In the genomic region with DNA sequence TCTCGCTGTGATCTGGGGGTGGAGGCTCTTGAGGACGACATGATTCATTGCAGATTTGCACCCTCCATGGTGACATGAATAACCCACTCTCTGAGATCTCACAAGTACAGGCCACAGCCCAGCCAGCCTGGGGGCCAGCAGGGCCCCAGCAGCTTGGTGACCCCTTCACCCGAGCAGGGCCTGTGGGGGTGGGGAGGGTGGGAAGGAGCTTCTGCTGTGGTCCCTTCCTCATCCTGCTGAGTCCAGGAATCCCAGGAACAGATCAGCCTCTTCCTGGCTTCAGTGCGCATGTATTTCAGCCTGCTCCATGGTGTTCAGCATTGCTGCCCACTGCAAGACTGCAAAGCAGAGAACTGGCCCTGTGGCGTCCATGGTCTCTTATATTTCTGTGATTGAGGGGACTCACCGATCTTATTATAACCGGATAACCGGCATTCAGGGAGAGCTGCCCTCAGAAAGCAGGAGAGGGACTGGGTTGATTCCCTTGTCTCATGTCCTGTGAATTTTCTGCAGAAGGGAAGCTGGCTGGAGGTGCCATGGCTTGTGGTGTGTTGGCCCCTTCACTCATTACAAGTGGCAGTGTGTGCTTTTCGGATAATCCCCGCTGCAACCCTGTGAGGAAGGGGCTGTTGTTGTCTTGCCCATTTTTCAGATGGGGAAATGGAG, we compare ENCODE assay signal across 1 cellular context.
TF ChIP-seq lines count a peak whose summit lies in the region.

No MANE protein-coding gene starts in this region.

TF ChIP-seq in liver, 16 proteins besides CTCF, POLR2A, EP300 and RAD21 (continued from another document):
- TF ChIP-seq, protein P1, sequence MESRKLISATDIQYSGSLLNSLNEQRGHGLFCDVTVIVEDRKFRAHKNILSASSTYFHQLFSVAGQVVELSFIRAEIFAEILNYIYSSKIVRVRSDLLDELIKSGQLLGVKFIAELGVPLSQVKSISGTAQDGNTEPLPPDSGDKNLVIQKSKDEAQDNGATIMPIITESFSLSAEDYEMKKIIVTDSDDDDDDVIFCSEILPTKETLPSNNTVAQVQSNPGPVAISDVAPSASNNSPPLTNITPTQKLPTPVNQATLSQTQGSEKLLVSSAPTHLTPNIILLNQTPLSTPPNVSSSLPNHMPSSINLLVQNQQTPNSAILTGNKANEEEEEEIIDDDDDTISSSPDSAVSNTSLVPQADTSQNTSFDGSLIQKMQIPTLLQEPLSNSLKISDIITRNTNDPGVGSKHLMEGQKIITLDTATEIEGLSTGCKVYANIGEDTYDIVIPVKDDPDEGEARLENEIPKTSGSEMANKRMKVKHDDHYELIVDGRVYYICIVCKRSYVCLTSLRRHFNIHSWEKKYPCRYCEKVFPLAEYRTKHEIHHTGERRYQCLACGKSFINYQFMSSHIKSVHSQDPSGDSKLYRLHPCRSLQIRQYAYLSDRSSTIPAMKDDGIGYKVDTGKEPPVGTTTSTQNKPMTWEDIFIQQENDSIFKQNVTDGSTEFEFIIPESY (IDR thresholded peaks at IDR 0.05), result no peak
- TF ChIP-seq SP1 (IDR thresholded peaks at IDR 0.05) (no peak), TAF1 (conservative IDR thresholded peaks at IDR 0.05) (no peak), EGR1 (IDR thresholded peaks at IDR 0.05; ENCODE audit: low read depth in 2 of 2) (no peak), FOXA1 (IDR thresholded peaks at IDR 0.05) (no peak), FOXA2 (IDR thresholded peaks at IDR 0.05) (no peak), HNF4A (conservative IDR thresholded peaks at IDR 0.05) (no peak)
- TF ChIP-seq, protein P2, sequence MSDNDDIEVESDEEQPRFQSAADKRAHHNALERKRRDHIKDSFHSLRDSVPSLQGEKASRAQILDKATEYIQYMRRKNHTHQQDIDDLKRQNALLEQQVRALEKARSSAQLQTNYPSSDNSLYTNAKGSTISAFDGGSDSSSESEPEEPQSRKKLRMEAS (IDR thresholded peaks at IDR 0.05), result no peak
TF ChIP-seq in liver: peak in this region for 0.
